In the genomic region with DNA sequence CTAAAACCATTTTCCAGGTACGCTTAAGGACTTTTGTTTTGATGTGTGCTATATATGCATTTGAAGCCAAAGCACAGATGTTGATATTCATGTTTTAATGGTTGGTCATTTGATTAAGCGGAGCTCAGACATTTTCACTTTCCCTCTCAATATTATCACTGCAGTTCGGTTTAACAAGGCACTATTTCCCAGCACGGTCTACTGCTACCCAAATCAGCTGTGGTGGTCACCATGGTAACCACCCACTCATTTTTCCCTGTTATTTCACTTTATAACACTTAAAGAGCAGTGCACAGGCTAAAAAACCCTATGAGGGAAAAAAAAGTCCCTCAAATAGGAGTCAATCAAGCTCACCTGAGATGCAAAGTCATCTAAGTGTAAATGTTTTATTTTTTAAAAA, we compare ENCODE assay signal across 15 cellular contexts.
DNase-seq lines count a peak whose midpoint lies in the region; ATAC-seq, FAIRE-seq and TF ChIP-seq lines count a peak whose summit lies in the region.
"Had no signal": no experiment of that assay in that cellular context is flagged by ENCODE, and none has a peak within 500 bp of the region (broad histone marks: within the 10 kb centered on the region; RNA-seq: fewer than 3 reads in every experiment).

No MANE protein-coding gene starts in this region.

- no peaks in the 10 kb centered on the region for H3K27me3 ChIP-seq in breast epithelium
- no peaks in the 10 kb centered on the region for H3K27me3 ChIP-seq in iPS-20b (ENCODE audit: insufficient read depth, low read length)

- FAIRE-seq in frontal cortex (lab: Jason Lieb, UNC), result no peak

- peak overlapping the region; percentile 62 to 67 for H3K27ac ChIP-seq in breast epithelium
- H3K27ac ChIP-seq in iPS-20b (ENCODE audit: low read length), result no peak overlapping the region
- H3K27ac ChIP-seq: HL-60 had no signal

- peaks cover 5% of the 10 kb centered on the region for H3K4me1 Mint-ChIP-seq in MCF 10A (ENCODE audit: insufficient read depth, unreplicated experiment)
- H3K4me1 Mint-ChIP-seq: activated T-helper 17 cell treated with anti-CD3 and anti-CD28 coated beads, Interleukin-2, amount 50 U/mL, for 72 hours had no signal

- H3K9me3 ChIP-seq in breast epithelium (no peaks in the 10 kb centered on the region), iPS-20b (ENCODE audit: insufficient read depth, low read depth, low read length) (no peaks in the 10 kb centered on the region)

- no peaks in the 10 kb centered on the region for H3K9me3 Mint-ChIP-seq in MCF 10A (ENCODE audit: unreplicated experiment)
- H3K9me3 Mint-ChIP-seq: activated T-helper 17 cell treated with anti-CD3 and anti-CD28 coated beads, Interleukin-2, amount 50 U/mL, for 72 hours; stimulated activated naive CD8-positive, alpha-beta T cell treated with anti-CD3 and anti-CD28 coated beads, Interleukin-15, Interleukin-2, amounts not matched to agents 100 ng/mL and 50 ng/mL, for 24 hours had no signal

- H3K36me3 Mint-ChIP-seq in MCF 10A (ENCODE audit: insufficient read depth, unreplicated experiment), result no peaks in the 10 kb centered on the region

- H3K4me3 ChIP-seq in breast epithelium (peak overlapping the region in 2 of 3 donors; percentile 48 to 66), iPS-20b (ENCODE audit: low read length) (peak overlapping the region; percentile 60)

- no peak for TF ChIP-seq POLR2A in breast epithelium (IDR thresholded peaks at IDR 0.05)

- intact Hi-C loops in breast epithelium (cut with DNase I; ENCODE audit: low total_unique reads) (no loop called here), MCF 10A (cut with micrococcal nuclease) (loop anchor here (2.0 kb wide), 2 partner anchors 205 to 485 kb away; no protein-coding TSS in a partner anchor)

- no TSS peak for BruUV-seq in MCF 10A (replicated peaks; lab: Mats Ljungman, UMichigan)

- peaks cover 53% of the 10 kb centered on the region for H3K27me3 Mint-ChIP-seq in MCF 10A (ENCODE audit: insufficient read depth, unreplicated experiment)

- DNase-seq in breast epithelium (ENCODE audit: low spot score in 2 of 2), result no peak
- no peak for DNase-seq in MCF 10A (ENCODE audit: unreplicated experiment)
- DNase-seq in NAMALWA (ENCODE audit: low spot score), result peak; percentile 49
- DNase-seq in NCI-H2081 (lab: John Stamatoyannopoulos, UW), result no peak
- no peak for DNase-seq in frontal cortex (ENCODE audit: low spot score in 2 of 2)
- DNase-seq in NCI-H1048 (lab: John Stamatoyannopoulos, UW), result no peak
- DNase-seq: activated CD4-positive, CD25-positive, alpha-beta regulatory T cell treated with anti-CD3 and anti-CD28 coated beads, Interleukin-2, amount 50 U/mL, for 72 hours; cerebellar nuclear complex; H7; NCI-H1092 had no signal

- POLR2A ChIA-PET in MCF 10A (lab: Yijun Ruan, JAX), result interaction anchor here (1.2 kb wide), 1 partner anchor 9 kb away, joined by 4 read pairs; no protein-coding TSS in a partner anchor

- H3K36me3 ChIP-seq in breast epithelium, result no peaks in the 10 kb centered on the region
- no peaks in the 10 kb centered on the region for H3K36me3 ChIP-seq in iPS-20b (ENCODE audit: insufficient read depth, low read depth, low read length)

- H3K4me3 Mint-ChIP-seq in MCF 10A (ENCODE audit: unreplicated experiment), result no peak overlapping the region
- H3K4me3 Mint-ChIP-seq: stimulated activated naive CD8-positive, alpha-beta T cell treated with anti-CD3 and anti-CD28 coated beads, Interleukin-15, Interleukin-2, amounts not matched to agents 100 ng/mL and 50 ng/mL, for 24 hours had no signal

- no peaks in the 10 kb centered on the region for H3K4me1 ChIP-seq in breast epithelium
- H3K4me1 ChIP-seq in iPS-20b (ENCODE audit: insufficient read depth, low read length), result peaks cover 41% of the 10 kb centered on the region

- no peak for ATAC-seq in HG03571 (IDR thresholded peaks at IDR 0.05; ENCODE audit: unreplicated experiment)
- ATAC-seq: activated T-helper 17 cell treated with anti-CD3 and anti-CD28 coated beads, Interleukin-2, amount 50 U/mL, for 72 hours had no signal

- no peak for TF ChIP-seq CTCF in breast epithelium (IDR thresholded peaks at IDR 0.05)
- TF ChIP-seq CTCF in MCF 10A (IDR thresholded peaks at IDR 0.05; ENCODE audit: unreplicated experiment), result no peak

- CTCF ChIA-PET in MCF 10A (lab: Yijun Ruan, JAX), result interaction anchor here (1.2 to 3.8 kb wide), 5 partner anchors 85 to 438 kb away, joined by 4 to 17 read pairs (median 5); no protein-coding TSS in a partner anchor

- H3K9ac ChIP-seq in iPS-20b (ENCODE audit: low read depth, low read length), result peak overlapping the region; percentile 76

- no peak overlapping the region for H3K27ac Mint-ChIP-seq in MCF 10A (ENCODE audit: low read depth, unreplicated experiment)
- H3K27ac Mint-ChIP-seq: activated T-helper 17 cell treated with anti-CD3 and anti-CD28 coated beads, Interleukin-2, amount 50 U/mL, for 72 hours; stimulated activated naive CD8-positive, alpha-beta T cell treated with anti-CD3 and anti-CD28 coated beads, Interleukin-15, Interleukin-2, amounts not matched to agents 100 ng/mL and 50 ng/mL, for 24 hours had no signal
